Comparison of ENCODE assay signal across 8 cellular contexts in genomic region chr9:126611592-126612328, GRCh38. TPM values are rescaled to one million over a fixed set of nuclear protein-coding genes. Genes with fewer than 3 reads are reported as not detected.
DNase-seq lines count a peak whose midpoint lies in the region; TF ChIP-seq lines count a peak whose summit lies in the region.

No MANE protein-coding gene starts in this region.

- peak; percentile 80 for DNase-seq in HEK293T (ENCODE audit: extremely low spot score)
- peak; percentile 33 to 65 for DNase-seq in NOMO-1 (lab: John Stamatoyannopoulos, UW; ENCODE audit: unreplicated experiment in 2 of 2)
- peak; percentile 62 for DNase-seq in activated T-cell treated with anti-CD3 and anti-CD28 coated beads for 1 hour (ENCODE audit: low read depth)
- peak; percentile 93 for DNase-seq in epidermal melanocyte (ENCODE audit: insufficient read length, low spot score)
- DNase-seq in myocyte (ENCODE audit: low read depth): peak; percentile 60
- DNase-seq in stimulated activated CD8-positive, alpha-beta memory T cell treated with anti-CD3 and anti-CD28 coated beads, Interleukin-7, amount 100 ng/mL, for 1 hour (ENCODE audit: low read depth in 2 of 2): peak; percentile 40 to 42
- no peak for DNase-seq in NK-92 (lab: John Stamatoyannopoulos, UW; ENCODE audit: unreplicated experiment)

- no peaks in the 10 kb centered on the region for H3K36me3 ChIP-seq in BLaER1 treated with 17β-estradiol and CSF1 and Interleukin-3, amounts not matched to agents 10 nM and 100 nM

- peaks cover 0 to 83% (median 62%) of the 10 kb centered on the region in 11 experiments; a peak in 18 of 22 replicates for H4K20me1 ChIP-seq in BLaER1 treated with 17β-estradiol and CSF1 and Interleukin-3, amounts not matched to agents 10 nM and 100 nM

- no peaks in the 10 kb centered on the region for H3K9me3 ChIP-seq in BLaER1 treated with 17β-estradiol and CSF1 and Interleukin-3, amounts not matched to agents 10 nM and 100 nM (replicated peaks in 1 of 11)

- H3K9ac ChIP-seq in BLaER1 treated with 17β-estradiol and CSF1 and Interleukin-3, amounts not matched to agents 10 nM and 100 nM: no peak overlapping the region; a peak in 1 of 22 replicates

- peaks cover 20 to 42% (median 31%) of the 10 kb centered on the region in 10 experiments; a peak in 18 of 20 replicates for H3K4me1 ChIP-seq in BLaER1 treated with 17β-estradiol and CSF1 and Interleukin-3, amounts not matched to agents 10 nM and 100 nM

- peak overlapping the region in 7 of 10 experiments; percentile 7 to 62 (median 30); a peak in 9 of 20 replicates for H3K4me3 ChIP-seq in BLaER1 treated with 17β-estradiol and CSF1 and Interleukin-3, amounts not matched to agents 10 nM and 100 nM

- POLR2A ChIA-PET in HEK293T (lab: Yijun Ruan, JAX): no interaction called here

- no peak overlapping the region for H3K27ac ChIP-seq in BLaER1 treated with 17β-estradiol and CSF1 and Interleukin-3, amounts not matched to agents 10 nM and 100 nM

- peaks cover 87 to 100% (median 95%) of the 10 kb centered on the region in 11 experiments for H3K27me3 ChIP-seq in BLaER1 treated with 17β-estradiol and CSF1 and Interleukin-3, amounts not matched to agents 10 nM and 100 nM

- CTCF ChIA-PET in HEK293T (lab: Yijun Ruan, JAX): interaction anchor here (0.6 to 0.7 kb wide), 2 partner anchors 8 to 91 kb away, joined by 3 to 4 read pairs; no protein-coding TSS in a partner anchor

- H3K4me2 ChIP-seq in BLaER1 treated with 17β-estradiol and CSF1 and Interleukin-3, amounts not matched to agents 10 nM and 100 nM: peak overlapping the region in 10 of 11 experiments; percentile 30 to 90 (median 58); a peak in 19 of 22 replicates

TF ChIP-seq in HEK293T, 16 proteins besides CTCF, POLR2A, EP300 and RAD21:
- TF ChIP-seq ELF4 (IDR thresholded peaks at IDR 0.05) (no peak), L3MBTL2 (conservative IDR thresholded peaks at IDR 0.05) (0 out of 2 replicates have a peak, but pooled peaks have one; percentile 23)

RNA-seq across cellular contexts. Expression of gene LMX1B, which starts 2.0 kb away (rescaled TPM):
- total RNA-seq in myocyte: not detected in 2 replicates
- polyA plus RNA-seq in myocyte (2012): not detected
